Comparison of ENCODE assay signal across 19 cellular contexts in the genomic region with DNA sequence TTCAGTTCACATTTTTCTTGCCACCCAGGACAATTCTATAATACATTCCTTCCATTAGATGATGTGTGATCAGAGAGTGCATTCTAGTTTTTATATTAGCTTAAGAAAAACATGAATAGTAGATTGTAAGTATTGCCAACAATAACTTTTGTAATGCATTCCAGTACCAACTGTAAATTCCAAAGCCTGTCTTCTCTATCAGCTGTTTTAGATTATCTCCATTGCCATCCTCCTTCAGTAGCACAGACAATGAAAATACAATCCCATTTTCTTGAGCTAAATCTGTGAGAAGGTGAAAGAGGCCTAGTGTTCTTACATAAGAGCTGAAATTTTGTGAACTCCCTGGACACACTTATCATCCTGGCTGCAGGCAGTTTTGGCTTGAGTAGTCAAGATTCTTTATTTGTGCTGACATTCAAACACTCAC.
A peak's percentile ranks its signal among the peaks of the same experiment; 100 is the strongest.
DNase-seq lines count a peak whose midpoint lies in the region; ATAC-seq and TF ChIP-seq lines count a peak whose summit lies in the region.
"Had no signal": no experiment of that assay in that cellular context is flagged by ENCODE, and none has a peak within 500 bp of the region (broad histone marks: within the 10 kb centered on the region; RNA-seq: fewer than 3 reads in every experiment).

No MANE protein-coding gene starts in this region.

- no peak for TF ChIP-seq CTCF in fibroblast of pulmonary artery (IDR thresholded peaks at IDR 0.05; ENCODE audit: low read length, missing control alignments)

- ATAC-seq in SK-N-SH treated with all-trans-retinoic acid at 6 μM for 48 hours: peak; percentile 94
- no peak for ATAC-seq in HG03432 (IDR thresholded peaks at IDR 0.05; ENCODE audit: unreplicated experiment)
- ATAC-seq in GM18861 (IDR thresholded peaks at IDR 0.05; ENCODE audit: unreplicated experiment): no peak
- ATAC-seq: activated CD4-positive, CD25-positive, alpha-beta regulatory T cell treated with anti-CD3 and anti-CD28 coated beads, Interleukin-2, amount 50 U/mL, for 24 hours; activated naive CD8-positive, alpha-beta T cell treated with anti-CD3 and anti-CD28 coated beads, Interleukin-2, amount 50 U/mL, for 24 hours; activated T-helper 17 cell treated with anti-CD3 and anti-CD28 coated beads, Interleukin-2, amount 50 U/mL, for 72 hours; effector memory CD8-positive, alpha-beta T cell; left lung had no signal

- H3K4me3 ChIP-seq in fibroblast of pulmonary artery (replicated peaks; ENCODE audit: low read depth, low read length): no peak overlapping the region
- no peak overlapping the region for H3K4me3 ChIP-seq in skeletal muscle cell (ENCODE audit: low read depth, low read length)
- H3K4me3 ChIP-seq: left lung, PC-9, SK-N-MC, suprapubic skin had no signal

- DNase-seq in EL (peak; percentile 74), fibroblast of pulmonary artery (ENCODE audit: low read depth) (peak; percentile 43), skeletal muscle cell (ENCODE audit: low read depth) (peak; percentile 57), kidney tubule cell (ENCODE audit: low spot score) (no peak), NCI-H526 treated with DMSO at 0.1 percent for 48 hours (lab: John Stamatoyannopoulos, UW) (no peak)
- DNase-seq: activated naive CD8-positive, alpha-beta T cell treated with anti-CD3 and anti-CD28 coated beads, Interleukin-2, amount 50 U/mL, for 24 hours; effector memory CD8-positive, alpha-beta T cell; left lung; NCI-H1417 treated with DMSO at 0.1 percent for 48 hours; NCI-H2171; PC-9; T1000 had no signal

TF ChIP-seq in SK-N-SH treated with all-trans-retinoic acid at 6 μM for 48 hours, 23 proteins besides CTCF, POLR2A, EP300 and RAD21:
- TF ChIP-seq TCF4 (CRISPR knock-in tag; IDR thresholded peaks at IDR 0.05; ENCODE audit: borderline replicate concordance) (peak; percentile 67), CREB5 (CRISPR knock-in tag; IDR thresholded peaks at IDR 0.05; ENCODE audit: low read depth) (peak; percentile 38; the same call in 1 of the 2 replicates), CSRNP3 (CRISPR knock-in tag; IDR thresholded peaks at IDR 0.05) (0 out of 2 replicates have a peak, but pooled peaks have one; percentile 28), ESRRG (CRISPR knock-in tag; IDR thresholded peaks at IDR 0.05) (peak; percentile 86), TSHZ2 (CRISPR knock-in tag; IDR thresholded peaks at IDR 0.05) (0 out of 2 replicates have a peak, but pooled peaks have one; percentile 5), ZFP3 (CRISPR knock-in tag; IDR thresholded peaks at IDR 0.05) (no peak), ISL1 (CRISPR knock-in tag; IDR thresholded peaks at IDR 0.05) (peak; percentile 97)
- TF ChIP-seq, protein P1, sequence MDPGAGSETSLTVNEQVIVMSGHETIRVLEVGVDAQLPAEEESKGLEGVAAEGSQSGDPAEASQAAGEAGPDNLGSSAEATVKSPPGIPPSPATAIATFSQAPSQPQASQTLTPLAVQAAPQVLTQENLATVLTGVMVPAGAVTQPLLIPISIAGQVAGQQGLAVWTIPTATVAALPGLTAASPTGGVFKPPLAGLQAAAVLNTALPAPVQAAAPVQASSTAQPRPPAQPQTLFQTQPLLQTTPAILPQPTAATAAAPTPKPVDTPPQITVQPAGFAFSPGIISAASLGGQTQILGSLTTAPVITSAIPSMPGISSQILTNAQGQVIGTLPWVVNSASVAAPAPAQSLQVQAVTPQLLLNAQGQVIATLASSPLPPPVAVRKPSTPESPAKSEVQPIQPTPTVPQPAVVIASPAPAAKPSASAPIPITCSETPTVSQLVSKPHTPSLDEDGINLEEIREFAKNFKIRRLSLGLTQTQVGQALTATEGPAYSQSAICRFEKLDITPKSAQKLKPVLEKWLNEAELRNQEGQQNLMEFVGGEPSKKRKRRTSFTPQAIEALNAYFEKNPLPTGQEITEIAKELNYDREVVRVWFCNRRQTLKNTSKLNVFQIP (CRISPR knock-in tag; IDR thresholded peaks at IDR 0.05; ENCODE audit: borderline replicate concordance, low read depth): no peak

Comparison
In these comparisons a context has a peak if more than half of its experiments do, and no peak if none do; other contexts are left out.
1. DNase-seq: peak in EL (single experiment), fibroblast of pulmonary artery (single experiment) and skeletal muscle cell (single experiment); none in kidney tubule cell (single experiment) and NCI-H526 treated with DMSO at 0.1 percent for 48 hours (single experiment).